ENCODE assay signal across 8 cellular contexts in the genomic region with DNA sequence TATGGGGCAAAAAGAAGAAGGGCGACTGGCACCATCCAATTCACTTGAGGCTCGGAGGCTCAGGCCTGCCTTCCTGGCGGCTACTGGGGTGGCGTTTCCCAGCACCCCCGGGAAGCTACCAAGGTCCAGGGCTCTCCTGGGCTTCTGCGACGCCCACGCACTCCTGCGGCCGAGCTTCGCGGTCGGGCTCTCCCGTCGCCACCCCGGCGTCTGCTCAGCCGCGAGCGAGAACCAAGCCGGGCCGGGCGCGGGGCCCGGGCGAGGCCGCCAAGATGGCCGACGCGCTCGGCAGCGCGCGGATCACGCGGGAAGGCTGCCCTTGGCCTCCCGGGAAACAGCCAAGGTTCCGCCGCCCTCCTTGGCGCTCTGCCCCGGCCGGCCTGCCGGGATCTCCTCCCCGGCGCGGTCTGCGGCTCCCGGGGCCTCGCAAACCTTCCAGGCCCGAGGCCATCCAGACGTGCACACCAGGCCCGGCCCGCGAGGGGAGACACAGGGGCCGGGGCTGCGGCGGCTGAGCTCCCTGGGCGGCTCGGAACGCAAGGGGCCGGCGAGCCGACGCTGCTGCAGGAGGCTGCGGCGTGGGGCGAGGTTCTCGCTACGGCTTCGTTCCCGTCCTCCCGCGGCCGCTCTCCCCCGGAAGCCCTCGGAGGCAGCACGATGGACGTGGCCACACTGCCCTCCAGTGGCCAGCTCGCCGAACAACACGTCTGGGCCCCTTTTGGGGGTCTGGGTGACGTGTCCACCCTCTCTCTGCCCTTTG. TPM values are rescaled to one million over a fixed set of nuclear protein-coding genes. Genes with fewer than 3 reads are reported as not detected.
DNase-seq lines count a peak whose midpoint lies in the region; ATAC-seq and TF ChIP-seq lines count a peak whose summit lies in the region.

No MANE protein-coding gene starts in this region.

- no peaks in the 10 kb centered on the region for H3K36me3 ChIP-seq in BJ (ENCODE audit: control insufficient read depth, insufficient read depth, low read length)

- ATAC-seq in HG03439 (IDR thresholded peaks at IDR 0.05; ENCODE audit: unreplicated experiment) = peak; percentile 46

- DNase-seq in BJ (ENCODE audit: low read depth) (no peak), NCI-H526 (lab: John Stamatoyannopoulos, UW) (peak; percentile 69 to 94), dermis blood vessel endothelial cell (peak; percentile 95), lower leg skin (ENCODE audit: low spot score in 2 of 2) (peak; percentile 83 to 98)
- peak; percentile 86 for DNase-seq in activated CD4-positive, alpha-beta T cell treated with anti-CD3 and anti-CD28 coated beads, Interleukin-2, amount 50 U/mL, for 4 hours
- DNase-seq in stimulated activated CD4-positive, alpha-beta T cell treated with anti-CD3 and anti-CD28 coated beads, Interleukin-4, amount 100 ng/mL, for 4 hours = peak; percentile 86 to 90

- CTCF ChIA-PET in BJ (lab: Yijun Ruan, JAX) = interaction anchor here (0.6 to 12.0 kb wide), 49 partner anchors 9 to 982 kb away, joined by 3 to 139 read pairs (median 4); no protein-coding TSS in a partner anchor

- intact Hi-C loops in lower leg skin (cut with DNase I; ENCODE audit: low total_unique reads) = loop anchor here (5.0 kb wide), 1 partner anchor 569 kb away; no protein-coding TSS in a partner anchor

- peak; percentile 92 for TF ChIP-seq CTCF in BJ (IDR thresholded peaks at IDR 0.05; ENCODE audit: insufficient read depth, low read depth, low read length)
- peak in 1 of 3 donors; percentile 99 for TF ChIP-seq CTCF in lower leg skin (IDR thresholded peaks at IDR 0.05)

- TF ChIP-seq POLR2A in GM19099 (IDR thresholded peaks at IDR 0.05; ENCODE audit: extremely low read depth, insufficient read length, low read depth) (peak; percentile 72), lower leg skin (IDR thresholded peaks at IDR 0.05) (no peak)

- 2% methylated on average over 38 to 69 of the region's 82 CpGs for WGBS in lower leg skin, 2 donors

- POLR2A ChIA-PET in BJ (lab: Charles Lee) = interaction anchor here (0.6 to 0.9 kb wide), 3 partner anchors 23 to 916 kb away, joined by 3 to 5 read pairs (median 3); no protein-coding TSS in a partner anchor

- H3K4me3 ChIP-seq in BJ (ENCODE audit: low read depth, low read length) = peak overlapping the region; percentile 41
- H3K4me3 ChIP-seq in lower leg skin (ENCODE audit: low read depth, poor library complexity, severe bottlenecking) = peak overlapping the region; percentile 31

- H3K27me3 ChIP-seq in BJ (ENCODE audit: control insufficient read depth, insufficient read depth, low read length) = no peaks in the 10 kb centered on the region

RNA-seq across cellular contexts. Expression of gene ZFP36L1, which starts 23.5 kb away (rescaled TPM):
- 49.2 and 52.7 TPM in 2 replicates for polyA plus RNA-seq in BJ (2011; rRNA removed)
- 40.0 and 55.9 TPM in 2 replicates for polyA minus RNA-seq in BJ (2011; rRNA and poly(A)+ RNA removed)
- 72.2 and 94.7 TPM in 2 replicates for total RNA-seq in dermis blood vessel endothelial cell
- 1,000 to 10,000 TPM in 1 of 4 donors, 100 to 1,000 TPM in 3; 466 to 2,618 (median 922) TPM for total RNA-seq in lower leg skin
